Comparison of ENCODE assay signal across 15 cellular contexts in genomic region chr4:7792616-7793015, GRCh38.
DNase-seq lines count a peak whose midpoint lies in the region; ATAC-seq lines count a peak whose summit lies in the region.
"Had no signal": no experiment of that assay in that cellular context is flagged by ENCODE, and none has a peak within 500 bp of the region (broad histone marks: within the 10 kb centered on the region; RNA-seq: fewer than 3 reads in every experiment).

No MANE protein-coding gene starts in this region.

- in situ Hi-C loops in ACHN (cut with HindIII; ENCODE audit: low pct_ligation_motif_present, low pct_unique_long_range_greater_than_20kb, low sequenced_read_pairs) = no loop called here

- H3K36me3 ChIP-seq in BLaER1 = peaks cover 13% of the 10 kb centered on the region
- H3K36me3 ChIP-seq: ovary had no signal

- no peak overlapping the region for H3K4me3 ChIP-seq in BLaER1
- H3K4me3 ChIP-seq: ovary, SJSA1 had no signal

- ATAC-seq in GM19043 (IDR thresholded peaks at IDR 0.05; ENCODE audit: low read depth, unreplicated experiment) (peak; percentile 49), HG03108 (IDR thresholded peaks at IDR 0.05; ENCODE audit: unreplicated experiment) (peak; percentile 56)

- H3K27ac ChIP-seq in BLaER1 = no peak overlapping the region
- H3K27ac ChIP-seq: ovary, SJSA1 had no signal

- no peaks in the 10 kb centered on the region for H3K27me3 ChIP-seq in BLaER1
- H3K27me3 ChIP-seq: ovary, SJSA1 had no signal

- H3K4me2 ChIP-seq in BLaER1 = peak overlapping the region; percentile 48; the same call in 1 of the 2 replicates

- H4K20me1 ChIP-seq in BLaER1 = no peaks in the 10 kb centered on the region

- peaks cover 22% of the 10 kb centered on the region for H3K4me1 ChIP-seq in BLaER1
- H3K4me1 ChIP-seq: SJSA1 had no signal

- H3K9ac ChIP-seq in BLaER1 = no peak overlapping the region

- H3K9me3 ChIP-seq in BLaER1 = no peaks in the 10 kb centered on the region
- H3K9me3 ChIP-seq: ovary, SJSA1 had no signal

- DNase-seq in dermis blood vessel endothelial cell (peak; percentile 59), NCI-H510A (lab: John Stamatoyannopoulos, UW) (no peak), ACHN (no peak), NCI-H1436 (lab: John Stamatoyannopoulos, UW) (no peak)
- no peak for DNase-seq in activated CD4-positive, alpha-beta T cell treated with anti-CD3 and anti-CD28 coated beads for 4 hours
- DNase-seq: activated naive CD4-positive, alpha-beta T cell; endodermal cell; H7; kidney; NCI-H2171 treated with DMSO at 0.1 percent for 48 hours; ovary had no signal
